ENCODE assay signal across 3 cellular contexts in the genomic region with DNA sequence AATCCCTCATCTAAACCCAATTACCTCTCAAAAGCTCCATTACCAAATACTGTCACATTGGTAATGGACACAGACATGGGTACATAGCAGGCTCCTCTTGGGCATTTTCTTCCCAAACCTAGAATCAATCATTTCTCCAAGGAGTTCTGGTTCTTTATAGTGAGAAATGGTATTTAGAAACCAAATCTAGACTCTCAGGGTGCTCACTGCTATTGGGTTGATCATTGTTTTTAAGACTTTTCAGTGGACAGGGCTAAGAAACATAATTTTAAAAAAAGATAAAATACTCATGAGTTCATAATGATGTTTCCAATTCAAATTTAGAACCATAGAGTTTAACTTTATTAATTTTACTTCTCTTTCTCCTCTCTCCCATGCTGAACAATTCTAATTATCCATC.
"Had no signal": no experiment of that assay in that cellular context is flagged by ENCODE, and none has a peak within 500 bp of the region (broad histone marks: within the 10 kb centered on the region; RNA-seq: fewer than 3 reads in every experiment).

No MANE protein-coding gene starts in this region.

- H3K4me3 ChIP-seq: GM12878 had no signal

- DNase-seq: GDM1, GF-D8 had no signal
